In genomic region chr22:37054078-37054440, GRCh38 we compare ENCODE assay signal across 19 cellular contexts. TPM values are rescaled to one million over a fixed set of nuclear protein-coding genes. Genes with fewer than 3 reads are reported as not detected.
DNase-seq lines count a peak whose midpoint lies in the region; ATAC-seq and TF ChIP-seq lines count a peak whose summit lies in the region.
"Had no signal": no experiment of that assay in that cellular context is flagged by ENCODE, and none has a peak within 500 bp of the region (broad histone marks: within the 10 kb centered on the region; RNA-seq: fewer than 3 reads in every experiment).

No MANE protein-coding gene starts in this region.

- no peak overlapping the region for H3K4me3 ChIP-seq in osteoblast (ENCODE audit: insufficient read depth, low read length)
- H3K4me3 ChIP-seq: prostate gland, stomach had no signal

- no peaks in the 10 kb centered on the region for H3K27me3 Mint-ChIP-seq in T-helper 1 cell treated with Interleukin-12 subunit alpha and Interleukin-12 subunit beta and Interleukin-4 antibody, amounts not matched to agents 30 μg/mL and 1 μg/mL, for 36 hours (ENCODE audit: low read depth)

- no peaks in the 10 kb centered on the region for H3K27me3 ChIP-seq in osteoblast (ENCODE audit: insufficient read depth, low read length)

- peaks cover 6% of the 10 kb centered on the region for H3K4me1 ChIP-seq in osteoblast (ENCODE audit: insufficient read depth, low read length)

- H3K9me3 Mint-ChIP-seq in T-helper 1 cell treated with Interleukin-12 subunit alpha and Interleukin-12 subunit beta and Interleukin-4 antibody, amounts not matched to agents 30 μg/mL and 1 μg/mL, for 36 hours = no peaks in the 10 kb centered on the region

- H3K4me1 Mint-ChIP-seq in T-helper 1 cell treated with Interleukin-12 subunit alpha and Interleukin-12 subunit beta and Interleukin-4 antibody, amounts not matched to agents 30 μg/mL and 1 μg/mL, for 36 hours (ENCODE audit: low read depth) = peaks cover 6% of the 10 kb centered on the region

- no peaks in the 10 kb centered on the region for H4K20me1 ChIP-seq in osteoblast (ENCODE audit: insufficient read depth, low read length)

- H3K4me2 ChIP-seq in osteoblast (ENCODE audit: insufficient read depth, low read length) = no peak overlapping the region

- no peak overlapping the region for H3K27ac Mint-ChIP-seq in T-helper 1 cell treated with Interleukin-12 subunit alpha and Interleukin-12 subunit beta and Interleukin-4 antibody, amounts not matched to agents 30 μg/mL and 1 μg/mL, for 36 hours

- H3K9me3 ChIP-seq in osteoblast (ENCODE audit: low read depth, low read length) = no peaks in the 10 kb centered on the region
- H3K9me3 ChIP-seq: prostate gland, stomach had no signal

- H3K27ac ChIP-seq in caudate nucleus (ENCODE audit: low read depth, low read length) (peak overlapping the region; percentile 77), osteoblast (ENCODE audit: low read depth, low read length) (no peak overlapping the region)
- H3K27ac ChIP-seq: prostate gland, stomach had no signal

- H3K36me3 ChIP-seq in osteoblast (ENCODE audit: insufficient read depth, low read length) = peaks cover 20% of the 10 kb centered on the region
- H3K36me3 ChIP-seq: prostate gland had no signal

- H3K4me3 Mint-ChIP-seq in T-helper 1 cell treated with Interleukin-12 subunit alpha and Interleukin-12 subunit beta and Interleukin-4 antibody, amounts not matched to agents 30 μg/mL and 1 μg/mL, for 36 hours = peak overlapping the region; percentile 28

- H3K79me2 ChIP-seq in osteoblast (ENCODE audit: insufficient read depth, low read length) = peaks cover 9% of the 10 kb centered on the region

- no peak overlapping the region for H2AFZ ChIP-seq in osteoblast (ENCODE audit: low read length)

- DNase-seq in T-helper 1 cell = no peak
- peak; percentile 78 for DNase-seq in NAMALWA (ENCODE audit: low spot score)
- DNase-seq in caudate nucleus (lab: John Stamatoyannopoulos, UW) = no peak
- peak; percentile 45 for DNase-seq in osteoblast (ENCODE audit: insufficient read length, low spot score, missing footprints)
- DNase-seq: activated CD4-positive, alpha-beta T cell treated with anti-CD3 and anti-CD28 coated beads for 4 hours; activated naive CD4-positive, alpha-beta T cell treated with anti-CD3 and anti-CD28 coated beads, Interleukin-2, amount 50 U/mL, for 16 hours; DMS79; effector CD4-positive, alpha-beta T cell; NCI-H187 treated with DMSO at 0.1 percent for 48 hours; SHP77 treated with DMSO at 0.1 percent for 48 hours; stimulated activated CD4-positive, alpha-beta T cell treated with anti-CD3 and anti-CD28 coated beads, Interleukin-12 subunit alpha, Interleukin-12 subunit beta, amount 100 ng/mL, for 4 hours; stomach; T1000 had no signal

- ATAC-seq in GM19455 (IDR thresholded peaks at IDR 0.05; ENCODE audit: unreplicated experiment) = no peak
- no peak for ATAC-seq in HG02970 (IDR thresholded peaks at IDR 0.05; ENCODE audit: low FRiP score, unreplicated experiment)
- ATAC-seq in HG02571 (IDR thresholded peaks at IDR 0.05; ENCODE audit: unreplicated experiment) = no peak

- TF ChIP-seq CTCF in osteoblast (IDR thresholded peaks at IDR 0.05; ENCODE audit: extremely low read depth, low read depth, low read length) = no peak

- H3K36me3 Mint-ChIP-seq in T-helper 1 cell treated with Interleukin-12 subunit alpha and Interleukin-12 subunit beta and Interleukin-4 antibody, amounts not matched to agents 30 μg/mL and 1 μg/mL, for 36 hours (ENCODE audit: low read depth) = peaks cover 15% of the 10 kb centered on the region

RNA-seq across cellular contexts. Expression of gene KCTD17, which starts 2.5 kb away (rescaled TPM):
- total RNA-seq in osteoblast = 22.7 and 25.0 TPM in 2 replicates

RNA-seq across cellular contexts. Expression of gene MPST, which starts 34.5 kb away (rescaled TPM):
- 82.5 and 91.6 TPM in 2 replicates for total RNA-seq in osteoblast

RNA-seq across cellular contexts. Expression of gene TST, which starts 34.8 kb away (rescaled TPM):
- 53.6 and 63.3 TPM in 2 replicates for total RNA-seq in osteoblast

RNA-seq across cellular contexts. Expression of gene TMPRSS6, which starts 55.5 kb away (rescaled TPM):
- not detected in 2 replicates for total RNA-seq in osteoblast
- total RNA-seq: HT-29 had no signal

Comparison
In these comparisons a context has a peak if more than half of its experiments do, and no peak if none do; other contexts are left out.
1. DNase-seq: peak in NAMALWA (single experiment) and osteoblast (single experiment); none in T-helper 1 cell (0 of 5) and caudate nucleus (0 of 61).